Comparison of ENCODE assay signal across 22 cellular contexts in genomic region chr7:80224416-80224815, GRCh38.
A peak's percentile ranks its signal among the peaks of the same experiment; 100 is the strongest.
DNase-seq lines count a peak whose midpoint lies in the region; ATAC-seq and TF ChIP-seq lines count a peak whose summit lies in the region.
"Had no signal": no experiment of that assay in that cellular context is flagged by ENCODE, and none has a peak within 500 bp of the region (broad histone marks: within the 10 kb centered on the region; RNA-seq: fewer than 3 reads in every experiment).

No MANE protein-coding gene starts in this region.

- peak; percentile 86 for DNase-seq in DMS 273 (lab: John Stamatoyannopoulos, UW; ENCODE audit: unreplicated experiment)
- DNase-seq in NCI-H69 (lab: John Stamatoyannopoulos, UW) = peak; percentile 41
- DNase-seq in globus pallidus (ENCODE audit: low spot score) = peak; percentile 53
- peak in 2 of 49 donors; percentile 2 to 14 for DNase-seq in substantia nigra (lab: John Stamatoyannopoulos, UW)
- no peak for DNase-seq in RWPE1 (ENCODE audit: low spot score)
- no peak for DNase-seq in activated T-helper 1 cell treated with anti-CD3 and anti-CD28 coated beads, Interleukin-12 subunit alpha, Interleukin-12 subunit beta, Interleukin-2, Interleukin-4 antibody, amounts not matched to agents 30 ng/mL and 10 ng/mL and 1 ng/mL, durations not matched to agents 14 hours and 24 hours and 36 hours (ENCODE audit: low spot score)
- no peak for DNase-seq in foreskin keratinocyte
- no peak for DNase-seq in upper lobe of right lung
- DNase-seq: Caco-2; CD4-positive, alpha-beta T cell; DMS153; GM23248; HCEC 1CT; KG1; NCI-H1092 treated with DMSO at 0.1 percent for 48 hours; NCI-H1436 treated with DMSO at 0.1 percent for 48 hours; NCI-H2029 treated with DMSO at 0.1 percent for 48 hours; NCI-H748 treated with DMSO at 0.1 percent for 48 hours; NK-92 treated with Interleukin-12 subunit alpha and Interleukin-12 subunit beta, amount 100 ng/mL, for 24 hours; Peyer's patch; SJCRH30 had no signal

- H3K27me3 ChIP-seq in foreskin keratinocyte (no peaks in the 10 kb centered on the region), upper lobe of right lung (no peaks in the 10 kb centered on the region)
- H3K27me3 ChIP-seq: BLaER1, Peyer's patch, SJCRH30 had no signal

- H3K4me1 ChIP-seq in foreskin keratinocyte = no peaks in the 10 kb centered on the region
- no peaks in the 10 kb centered on the region for H3K4me1 ChIP-seq in upper lobe of right lung
- H3K4me1 ChIP-seq: BLaER1, Caco-2, Peyer's patch, SJCRH30 had no signal

- TF ChIP-seq CTCF in RWPE1 (conservative IDR thresholded peaks at IDR 0.05; ENCODE audit: low read depth) = no peak
- TF ChIP-seq CTCF in foreskin keratinocyte (conservative IDR thresholded peaks at IDR 0.05) = no peak
- TF ChIP-seq CTCF in upper lobe of right lung (IDR thresholded peaks at IDR 0.05) = no peak

- peak overlapping the region; percentile 50 for H3K27ac ChIP-seq in substantia nigra (ENCODE audit: low read depth, low read length, poor library complexity, severe bottlenecking)
- no peak overlapping the region for H3K27ac ChIP-seq in RWPE1
- no peak overlapping the region for H3K27ac ChIP-seq in foreskin keratinocyte
- H3K27ac ChIP-seq in upper lobe of right lung = no peak overlapping the region
- H3K27ac ChIP-seq: BLaER1, GM23248, Peyer's patch, SJCRH30 had no signal

- H3K9me3 ChIP-seq in upper lobe of right lung = no peaks in the 10 kb centered on the region
- H3K9me3 ChIP-seq: BLaER1, Caco-2, Peyer's patch, SJCRH30 had no signal

- H3K36me3 Mint-ChIP-seq in activated T-helper 1 cell treated with anti-CD3 and anti-CD28 coated beads, Interleukin-12 subunit alpha, Interleukin-12 subunit beta, Interleukin-2, Interleukin-4 antibody, amounts not matched to agents 30 ng/mL and 10 ng/mL and 1 ng/mL, durations not matched to agents 14 hours and 24 hours and 36 hours (ENCODE audit: low read depth) = no peaks in the 10 kb centered on the region

- H3K36me3 ChIP-seq in upper lobe of right lung = no peaks in the 10 kb centered on the region
- H3K36me3 ChIP-seq: BLaER1, Peyer's patch, SJCRH30 had no signal

- no peak overlapping the region for H3K4me3 ChIP-seq in upper lobe of right lung
- H3K4me3 ChIP-seq: BLaER1, GM23248, Peyer's patch, SJCRH30 had no signal

- intact Hi-C loops in activated T-helper 1 cell treated with anti-CD3 and anti-CD28 coated beads, Interleukin-12 subunit alpha, Interleukin-12 subunit beta, Interleukin-2, Interleukin-4 antibody, amounts not matched to agents 30 ng/mL and 10 ng/mL and 1 ng/mL, durations not matched to agents 14 hours and 24 hours and 36 hours (cut with micrococcal nuclease) = no loop called here
- intact Hi-C loops in upper lobe of right lung (cut with DNase I) = no loop called here

- H3K27ac Mint-ChIP-seq in activated T-helper 1 cell treated with anti-CD3 and anti-CD28 coated beads, Interleukin-12 subunit alpha, Interleukin-12 subunit beta, Interleukin-2, Interleukin-4 antibody, amounts not matched to agents 30 ng/mL and 10 ng/mL and 1 ng/mL, durations not matched to agents 14 hours and 24 hours and 36 hours = no peak overlapping the region
- H3K27ac Mint-ChIP-seq: CD4-positive, alpha-beta T cell had no signal

- H3K9me3 Mint-ChIP-seq in activated T-helper 1 cell treated with anti-CD3 and anti-CD28 coated beads, Interleukin-12 subunit alpha, Interleukin-12 subunit beta, Interleukin-2, Interleukin-4 antibody, amounts not matched to agents 30 ng/mL and 10 ng/mL and 1 ng/mL, durations not matched to agents 14 hours and 24 hours and 36 hours = no peaks in the 10 kb centered on the region
- H3K9me3 Mint-ChIP-seq: CD4-positive, alpha-beta T cell had no signal

- H3K4me3 Mint-ChIP-seq in activated T-helper 1 cell treated with anti-CD3 and anti-CD28 coated beads, Interleukin-12 subunit alpha, Interleukin-12 subunit beta, Interleukin-2, Interleukin-4 antibody, amounts not matched to agents 30 ng/mL and 10 ng/mL and 1 ng/mL, durations not matched to agents 14 hours and 24 hours and 36 hours = no peak overlapping the region
- H3K4me3 Mint-ChIP-seq: CD4-positive, alpha-beta T cell had no signal

- CTCF ChIA-PET in RWPE1 (lab: Yijun Ruan, JAX) = interaction anchor here (1.1 kb wide), 1 partner anchor 175 kb away, joined by 4 read pairs; no protein-coding TSS in a partner anchor

- H3K4me1 Mint-ChIP-seq in activated T-helper 1 cell treated with anti-CD3 and anti-CD28 coated beads, Interleukin-12 subunit alpha, Interleukin-12 subunit beta, Interleukin-2, Interleukin-4 antibody, amounts not matched to agents 30 ng/mL and 10 ng/mL and 1 ng/mL, durations not matched to agents 14 hours and 24 hours and 36 hours (ENCODE audit: low read depth) = no peaks in the 10 kb centered on the region

- POLR2A ChIA-PET in RWPE1 (lab: Yijun Ruan, JAX; ENCODE audit: low non-redundant PET) = no interaction called here

- no peaks in the 10 kb centered on the region for H3K27me3 Mint-ChIP-seq in activated T-helper 1 cell treated with anti-CD3 and anti-CD28 coated beads, Interleukin-12 subunit alpha, Interleukin-12 subunit beta, Interleukin-2, Interleukin-4 antibody, amounts not matched to agents 30 ng/mL and 10 ng/mL and 1 ng/mL, durations not matched to agents 14 hours and 24 hours and 36 hours (ENCODE audit: insufficient read depth)
- H3K27me3 Mint-ChIP-seq: CD4-positive, alpha-beta T cell had no signal

- ATAC-seq in foreskin keratinocyte (no peak), upper lobe of right lung (no peak)

Comparison
In these comparisons a context has a peak if more than half of its experiments do, and no peak if none do; other contexts are left out.
1. DNase-seq: peak in DMS 273 (single experiment), NCI-H69 (single experiment) and globus pallidus (single experiment); none in RWPE1 (single experiment), activated T-helper 1 cell treated with anti-CD3 and anti-CD28 coated beads, Interleukin-12 subunit alpha, Interleukin-12 subunit beta, Interleukin-2, Interleukin-4 antibody, amounts not matched to agents 30 ng/mL and 10 ng/mL and 1 ng/mL, durations not matched to agents 14 hours and 24 hours and 36 hours (single experiment), foreskin keratinocyte (0 of 2) and upper lobe of right lung (single experiment).